In the genomic region with DNA sequence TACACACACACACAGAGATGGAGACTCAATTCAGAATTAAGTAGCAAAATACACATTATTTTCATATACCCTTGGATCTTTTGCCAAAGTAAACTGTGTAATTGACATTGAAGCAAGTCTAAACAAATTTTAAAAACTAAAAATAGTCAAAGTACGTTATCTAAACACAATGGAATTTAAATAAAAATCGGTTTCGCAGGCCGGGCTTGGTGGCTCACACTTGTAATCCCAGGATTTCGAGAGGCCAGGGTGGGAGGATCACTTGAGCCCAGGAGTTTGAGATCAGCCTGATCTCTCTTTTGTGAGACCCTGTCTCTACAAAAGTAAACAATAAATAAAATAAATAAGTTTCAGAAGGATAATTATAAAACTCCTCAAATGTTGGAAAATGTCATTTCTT, we compare ENCODE assay signal across 32 cellular contexts.
"Had no signal": no experiment of that assay in that cellular context is flagged by ENCODE, and none has a peak within 500 bp of the region (broad histone marks: within the 10 kb centered on the region; RNA-seq: fewer than 3 reads in every experiment).

No MANE protein-coding gene starts in this region.

- H3K27me3 ChIP-seq: breast epithelium, esophagus squamous epithelium, sigmoid colon, uterus had no signal

- H3K27ac Mint-ChIP-seq: activated CD4-positive, alpha-beta T cell treated with anti-CD3 and anti-CD28 coated beads, Interleukin-2, amount 10 ng/mL, durations not matched to agents 7 days and 5 days; activated CD8-positive, alpha-beta T cell treated with anti-CD3 and anti-CD28 coated beads for 36 hours; activated T-helper 17 cell treated with anti-CD3 and anti-CD28 coated beads, Interleukin-2, amount 50 U/mL, for 72 hours; dendritic cell treated with granulocyte-macrophage colony-stimulating factor and Interleukin-4, amounts not matched to agents 40 ng/mL and 50 ng/mL, for 4 days; endodermal cell; naive B cell; stimulated activated memory B cell treated with anti-CD40 and anti-IgM and Interleukin-4, amounts not matched to agents 10 μg/mL and 1 μg/mL and 100 μg/mL, for 72 hours; stimulated activated naive CD8-positive, alpha-beta T cell treated with anti-CD3 and anti-CD28 coated beads, Interleukin-15, amount 100 ng/mL, for 72 hours; T-helper 17 cell; type B pancreatic cell had no signal

- H3K4me1 ChIP-seq: breast epithelium, esophagus squamous epithelium, parathyroid adenoma, psoas muscle, sigmoid colon, uterus had no signal

- ATAC-seq: activated CD8-positive, alpha-beta T cell treated with anti-CD3 and anti-CD28 coated beads for 36 hours; activated T-cell treated with anti-CD3 and anti-CD28 coated beads, Interleukin-2, amount 50 U/mL, for 4 hours; activated T-helper 17 cell treated with anti-CD3 and anti-CD28 coated beads, Interleukin-2, amount 50 U/mL, for 72 hours; left colon; psoas muscle; stimulated activated memory B cell treated with anti-CD40 and anti-IgM and Interleukin-4, amounts not matched to agents 10 μg/mL and 1 μg/mL and 100 μg/mL, for 72 hours; stimulated activated naive CD8-positive, alpha-beta T cell treated with anti-CD3 and anti-CD28 coated beads, Interleukin-15, amount 100 ng/mL, for 72 hours; T-helper 17 cell had no signal

- DNase-seq: activated CD4-positive, alpha-beta T cell treated with anti-CD3 and anti-CD28 coated beads for 1 hour; activated CD4-positive, alpha-beta T cell treated with anti-CD3 and anti-CD28 coated beads, Interleukin-2, amount 10 ng/mL, durations not matched to agents 7 days and 5 days; activated CD8-positive, alpha-beta T cell treated with anti-CD3 and anti-CD28 coated beads for 36 hours; activated gamma-delta T cell treated with Interleukin-2 at 50 U/mL for 16 hours; activated naive CD4-positive, alpha-beta T cell treated with anti-CD3 and anti-CD28 coated beads, Interleukin-2, amount 50 U/mL, for 16 hours; activated T-cell treated with anti-CD3 and anti-CD28 coated beads, Interleukin-2, amount 50 U/mL, for 4 hours; amygdala; endodermal cell; esophagus squamous epithelium; kidney; left colon; mammary epithelial cell; naive B cell; nucleus accumbens; psoas muscle; sigmoid colon; small intestine; stimulated activated CD4-positive, alpha-beta T cell treated with anti-CD3 and anti-CD28 coated beads, Interleukin-1b, Interleukin-23, amount 100 ng/mL, for 48 hours; stimulated activated CD4-positive, alpha-beta T cell treated with anti-CD3 and anti-CD28 coated beads, Interleukin-4, amount 100 ng/mL, for 4 hours; stimulated activated CD8-positive, alpha-beta memory T cell treated with anti-CD3 and anti-CD28 coated beads, Interleukin-4, amount 100 ng/mL, for 48 hours; stimulated activated naive CD8-positive, alpha-beta T cell treated with anti-CD3 and anti-CD28 coated beads, Interleukin-15, amount 100 ng/mL, for 72 hours; substantia nigra; T-helper 17 cell; uterus had no signal

- H2AFZ ChIP-seq: parathyroid adenoma had no signal

- H3K36me3 ChIP-seq: breast epithelium, esophagus squamous epithelium, sigmoid colon, uterus had no signal

- H3K79me2 ChIP-seq: parathyroid adenoma had no signal

- H3K9ac ChIP-seq: parathyroid adenoma had no signal

- H3K4me3 Mint-ChIP-seq: activated CD4-positive, alpha-beta T cell treated with anti-CD3 and anti-CD28 coated beads, Interleukin-2, amount 10 ng/mL, durations not matched to agents 7 days and 5 days; activated CD8-positive, alpha-beta T cell treated with anti-CD3 and anti-CD28 coated beads for 36 hours; activated T-cell treated with anti-CD3 and anti-CD28 coated beads, Interleukin-2, amount 50 U/mL, for 4 hours; activated T-helper 17 cell treated with anti-CD3 and anti-CD28 coated beads, Interleukin-2, amount 50 U/mL, for 72 hours; central memory CD8-positive, alpha-beta T cell; dendritic cell treated with granulocyte-macrophage colony-stimulating factor and Interleukin-4, amounts not matched to agents 40 ng/mL and 50 ng/mL, for 4 days; endodermal cell; naive B cell; stimulated activated memory B cell treated with anti-CD40 and anti-IgM and Interleukin-4, amounts not matched to agents 10 μg/mL and 1 μg/mL and 100 μg/mL, for 72 hours; stimulated activated naive CD8-positive, alpha-beta T cell treated with anti-CD3 and anti-CD28 coated beads, Interleukin-15, amount 100 ng/mL, for 72 hours; T-helper 17 cell; type B pancreatic cell had no signal

- H3K27me3 Mint-ChIP-seq: activated CD4-positive, alpha-beta T cell treated with anti-CD3 and anti-CD28 coated beads, Interleukin-2, amount 10 ng/mL, durations not matched to agents 7 days and 5 days; activated CD8-positive, alpha-beta T cell treated with anti-CD3 and anti-CD28 coated beads for 36 hours; activated T-helper 17 cell treated with anti-CD3 and anti-CD28 coated beads, Interleukin-2, amount 50 U/mL, for 72 hours; central memory CD8-positive, alpha-beta T cell; dendritic cell treated with granulocyte-macrophage colony-stimulating factor and Interleukin-4, amounts not matched to agents 40 ng/mL and 50 ng/mL, for 4 days; naive B cell; stimulated activated memory B cell treated with anti-CD40 and anti-IgM and Interleukin-4, amounts not matched to agents 10 μg/mL and 1 μg/mL and 100 μg/mL, for 72 hours; stimulated activated naive CD8-positive, alpha-beta T cell treated with anti-CD3 and anti-CD28 coated beads, Interleukin-15, amount 100 ng/mL, for 72 hours; T-helper 17 cell; type B pancreatic cell had no signal

- H3K9me3 ChIP-seq: breast epithelium, esophagus squamous epithelium, psoas muscle, sigmoid colon, uterus had no signal

- H3K27ac ChIP-seq: breast epithelium, epithelial cell of prostate, esophagus squamous epithelium, parathyroid adenoma, psoas muscle, sigmoid colon, uterus had no signal

- H3K4me1 Mint-ChIP-seq: activated CD4-positive, alpha-beta T cell treated with anti-CD3 and anti-CD28 coated beads, Interleukin-2, amount 10 ng/mL, durations not matched to agents 7 days and 5 days; activated T-helper 17 cell treated with anti-CD3 and anti-CD28 coated beads, Interleukin-2, amount 50 U/mL, for 72 hours; central memory CD8-positive, alpha-beta T cell; endodermal cell; naive B cell; stimulated activated memory B cell treated with anti-CD40 and anti-IgM and Interleukin-4, amounts not matched to agents 10 μg/mL and 1 μg/mL and 100 μg/mL, for 72 hours; T-helper 17 cell had no signal

- H3K36me3 Mint-ChIP-seq: naive B cell; stimulated activated memory B cell treated with anti-CD40 and anti-IgM and Interleukin-4, amounts not matched to agents 10 μg/mL and 1 μg/mL and 100 μg/mL, for 72 hours; type B pancreatic cell had no signal

- H3K9me3 Mint-ChIP-seq: activated CD4-positive, alpha-beta T cell treated with anti-CD3 and anti-CD28 coated beads, Interleukin-2, amount 10 ng/mL, durations not matched to agents 7 days and 5 days; activated CD8-positive, alpha-beta T cell treated with anti-CD3 and anti-CD28 coated beads for 36 hours; activated T-cell treated with anti-CD3 and anti-CD28 coated beads, Interleukin-2, amount 50 U/mL, for 4 hours; dendritic cell treated with granulocyte-macrophage colony-stimulating factor and Interleukin-4, amounts not matched to agents 40 ng/mL and 50 ng/mL, for 4 days; endodermal cell; stimulated activated naive CD8-positive, alpha-beta T cell treated with anti-CD3 and anti-CD28 coated beads, Interleukin-15, amount 100 ng/mL, for 72 hours; type B pancreatic cell had no signal

- H3K4me3 ChIP-seq: breast epithelium, esophagus squamous epithelium, psoas muscle, sigmoid colon, uterus had no signal
